ENCODE assay signal across 12 cellular contexts in the genomic region with DNA sequence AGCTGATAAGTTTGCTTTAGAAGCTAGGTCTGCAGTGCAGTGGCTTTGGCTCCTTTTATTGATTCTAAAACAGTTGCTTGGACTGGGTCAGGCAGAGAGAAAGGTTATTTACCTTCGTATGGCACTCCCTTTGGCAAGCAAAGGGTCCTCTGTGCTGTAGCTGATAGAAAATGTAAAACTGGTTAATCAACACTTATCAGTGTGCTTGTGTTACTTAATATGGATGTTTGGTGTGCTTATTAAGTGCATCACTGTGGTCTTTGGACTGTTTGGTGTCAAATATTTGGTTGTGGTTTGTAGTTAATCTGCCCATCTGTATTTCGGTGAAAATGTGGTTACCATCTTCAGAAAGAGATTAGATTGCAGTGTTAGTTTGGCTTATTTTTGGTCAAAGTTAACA. TPM values are rescaled to one million over a fixed set of nuclear protein-coding genes. Genes with fewer than 3 reads are reported as not detected.
DNase-seq lines count a peak whose midpoint lies in the region; ATAC-seq, FAIRE-seq and TF ChIP-seq lines count a peak whose summit lies in the region.
"Had no signal": no experiment of that assay in that cellular context is flagged by ENCODE, and none has a peak within 500 bp of the region (broad histone marks: within the 10 kb centered on the region; RNA-seq: fewer than 3 reads in every experiment).

No MANE protein-coding gene starts in this region.

- peaks cover 9% of the 10 kb centered on the region for H3K4me1 Mint-ChIP-seq in Caco-2 (ENCODE audit: low read depth, unreplicated experiment)
- H3K4me1 Mint-ChIP-seq in activated CD4-positive, alpha-beta T cell treated with anti-CD3 and anti-CD28 coated beads for 36 hours, result peaks cover 11% of the 10 kb centered on the region
- H3K4me1 Mint-ChIP-seq: activated CD4-positive, alpha-beta memory T cell treated with anti-CD3 and anti-CD28 coated beads, Interleukin-2, amount 10 ng/mL, durations not matched to agents 7 days and 5 days had no signal

- H3K4me3 ChIP-seq in Caco-2 (ENCODE audit: low read depth, low read length), result no peak overlapping the region
- H3K4me3 ChIP-seq: gastroesophageal sphincter had no signal

- peak; percentile 28 for FAIRE-seq in RCC 7860 (lab: Jason Lieb, UNC)
- FAIRE-seq: urothelium cell line had no signal

- intact Hi-C loops in Caco-2 (cut with micrococcal nuclease; ENCODE audit: unreplicated experiment), result loop anchor here (1.0 kb wide), 1 partner anchor 16 kb away; the partner anchor contains the start of gene UBE2E2
- intact Hi-C loops in activated CD4-positive, alpha-beta T cell treated with anti-CD3 and anti-CD28 coated beads for 36 hours (cut with DNase I, micrococcal nuclease), result no loop called here

- DNase-seq in Caco-2 (peak in 1 of 2 experiments; percentile 2), RCC 7860 (ENCODE audit: low spot score) (no peak), NCI-H2029 (lab: John Stamatoyannopoulos, UW) (no peak), NCI-H774 (lab: John Stamatoyannopoulos, UW) (no peak)
- no peak for DNase-seq in activated CD4-positive, alpha-beta T cell treated with anti-CD3 and anti-CD28 coated beads for 36 hours
- DNase-seq in activated T-cell treated with anti-CD3 and anti-CD28 coated beads, Interleukin-2, amount 50 U/mL, for 1 hour, result no peak
- DNase-seq: activated CD4-positive, alpha-beta memory T cell treated with anti-CD3 and anti-CD28 coated beads, Interleukin-2, amount 10 ng/mL, durations not matched to agents 7 days and 5 days had no signal

- no peak overlapping the region for H3K4me3 Mint-ChIP-seq in Caco-2 (ENCODE audit: unreplicated experiment)
- H3K4me3 Mint-ChIP-seq in activated CD4-positive, alpha-beta T cell treated with anti-CD3 and anti-CD28 coated beads for 36 hours, result no peak overlapping the region
- H3K4me3 Mint-ChIP-seq: activated CD4-positive, alpha-beta memory T cell treated with anti-CD3 and anti-CD28 coated beads, Interleukin-2, amount 10 ng/mL, durations not matched to agents 7 days and 5 days; brain had no signal

- BruUV-seq in Caco-2 (replicated peaks; lab: Mats Ljungman, UMichigan), result no TSS peak

- peak overlapping the region; percentile 29 for H3K27ac Mint-ChIP-seq in Caco-2 (ENCODE audit: unreplicated experiment)
- no peak overlapping the region for H3K27ac Mint-ChIP-seq in activated CD4-positive, alpha-beta T cell treated with anti-CD3 and anti-CD28 coated beads for 36 hours
- H3K27ac Mint-ChIP-seq: activated CD4-positive, alpha-beta memory T cell treated with anti-CD3 and anti-CD28 coated beads, Interleukin-2, amount 10 ng/mL, durations not matched to agents 7 days and 5 days; brain had no signal

- H3K9me3 ChIP-seq in Caco-2, result no peaks in the 10 kb centered on the region
- H3K9me3 ChIP-seq: gastroesophageal sphincter had no signal

- H3K4me1 ChIP-seq in Caco-2, result peaks cover 24% of the 10 kb centered on the region; the same call in 1 of the 2 replicates

- H3K36me3 ChIP-seq in Caco-2 (ENCODE audit: control insufficient read depth, insufficient read depth, low read length), result no peaks in the 10 kb centered on the region
- H3K36me3 ChIP-seq: gastroesophageal sphincter had no signal

- H3K36me3 Mint-ChIP-seq in Caco-2 (ENCODE audit: insufficient read depth, unreplicated experiment), result peaks cover 5% of the 10 kb centered on the region
- peaks cover 10% of the 10 kb centered on the region for H3K36me3 Mint-ChIP-seq in activated CD4-positive, alpha-beta T cell treated with anti-CD3 and anti-CD28 coated beads for 36 hours (ENCODE audit: low read depth)

- CTCF ChIA-PET in Caco-2 (lab: Charles Lee), result no interaction called here
- CTCF ChIA-PET in activated CD4-positive, alpha-beta T cell treated with anti-CD3 and anti-CD28 coated beads for 36 hours (lab: Charles Lee), result no interaction called here

- no peak for TF ChIP-seq CTCF in Caco-2 (IDR thresholded peaks at IDR 0.05; ENCODE audit: insufficient read depth in 1 of 2, low read depth in 1 of 2, low read length in 1 of 2, severe bottlenecking in 1 of 2, unreplicated experiment in 1 of 2)

- H3K27me3 ChIP-seq in Caco-2 (replicated peaks; ENCODE audit: control insufficient read depth, insufficient read depth, low read length), result no peaks in the 10 kb centered on the region
- H3K27me3 ChIP-seq: gastroesophageal sphincter had no signal

- H3K27me3 Mint-ChIP-seq in Caco-2 (ENCODE audit: insufficient read depth, unreplicated experiment), result no peaks in the 10 kb centered on the region
- H3K27me3 Mint-ChIP-seq in activated CD4-positive, alpha-beta T cell treated with anti-CD3 and anti-CD28 coated beads for 36 hours, result no peaks in the 10 kb centered on the region
- H3K27me3 Mint-ChIP-seq: activated CD4-positive, alpha-beta memory T cell treated with anti-CD3 and anti-CD28 coated beads, Interleukin-2, amount 10 ng/mL, durations not matched to agents 7 days and 5 days; brain had no signal

- POLR2A ChIA-PET in Caco-2 (lab: Charles Lee), result no interaction called here
- POLR2A ChIA-PET in activated CD4-positive, alpha-beta T cell treated with anti-CD3 and anti-CD28 coated beads for 36 hours (lab: Charles Lee), result no interaction called here

- H3K9me3 Mint-ChIP-seq in Caco-2 (ENCODE audit: unreplicated experiment), result peaks cover under 1% of the 10 kb centered on the region
- H3K9me3 Mint-ChIP-seq in activated CD4-positive, alpha-beta T cell treated with anti-CD3 and anti-CD28 coated beads for 36 hours (ENCODE audit: low read depth), result peaks cover 14% of the 10 kb centered on the region
- H3K9me3 Mint-ChIP-seq: activated CD4-positive, alpha-beta memory T cell treated with anti-CD3 and anti-CD28 coated beads, Interleukin-2, amount 10 ng/mL, durations not matched to agents 7 days and 5 days had no signal

- ATAC-seq in GM19452 (IDR thresholded peaks at IDR 0.05; ENCODE audit: unreplicated experiment) (peak; percentile 41), HG03060 (IDR thresholded peaks at IDR 0.05; ENCODE audit: low read depth, unreplicated experiment) (peak; percentile 59)
- no peak for ATAC-seq in activated CD4-positive, alpha-beta T cell treated with anti-CD3 and anti-CD28 coated beads for 36 hours
- ATAC-seq: gastroesophageal sphincter had no signal

RNA-seq across cellular contexts. Expression of gene UBE2E2, which starts 16.0 kb away (rescaled TPM):
- 67.5 and 83.8 TPM in 2 replicates for total RNA-seq in Caco-2 (2022)
- total RNA-seq in activated CD4-positive, alpha-beta T cell treated with anti-CD3 and anti-CD28 coated beads for 36 hours, result 10 to 100 TPM; 13.5 to 18.2 TPM
